ENCODE assay signal across 1 cellular context in genomic region chr2:47541848-47542450, GRCh38.
TF ChIP-seq lines count a peak whose summit lies in the region.

No MANE protein-coding gene starts in this region.

TF ChIP-seq in GM23338, 12 proteins besides CTCF, POLR2A, EP300 and RAD21 (continued from another document):
- TF ChIP-seq REST (IDR thresholded peaks at IDR 0.05; ENCODE audit: unreplicated experiment) = no peak
- TF ChIP-seq EZH2 (IDR thresholded peaks at IDR 0.05; ENCODE audit: low read depth, unreplicated experiment) = no peak
- no peak for TF ChIP-seq ZNF114 (CRISPR knock-in tag; IDR thresholded peaks at IDR 0.05)
- TF ChIP-seq STAT1 (IDR thresholded peaks at IDR 0.05; ENCODE audit: unreplicated experiment) = no peak
- TF ChIP-seq EZH2phosphoT487 (IDR thresholded peaks at IDR 0.05; ENCODE audit: unreplicated experiment) = no peak
- no peak for TF ChIP-seq ETS1 (IDR thresholded peaks at IDR 0.05)
- no peak for TF ChIP-seq POLR2AphosphoS5 (IDR thresholded peaks at IDR 0.05; ENCODE audit: low read depth)
- no peak for TF ChIP-seq NANOG (IDR thresholded peaks at IDR 0.05; ENCODE audit: borderline replicate concordance)
- TF ChIP-seq JUNB (IDR thresholded peaks at IDR 0.05; ENCODE audit: unreplicated experiment) = no peak
- TF ChIP-seq CREB1 (CRISPR knock-in tag; IDR thresholded peaks at IDR 0.05; ENCODE audit: low read depth) = no peak
